Comparison of ENCODE assay signal across 2 cellular contexts in genomic region chr1:198359024-198359653, GRCh38.
TF ChIP-seq lines count a peak whose summit lies in the region.

No MANE protein-coding gene starts in this region.

TF ChIP-seq in GM23338, 12 proteins besides CTCF, POLR2A, EP300 and RAD21 (continued from another document):
- TF ChIP-seq, protein P1, sequence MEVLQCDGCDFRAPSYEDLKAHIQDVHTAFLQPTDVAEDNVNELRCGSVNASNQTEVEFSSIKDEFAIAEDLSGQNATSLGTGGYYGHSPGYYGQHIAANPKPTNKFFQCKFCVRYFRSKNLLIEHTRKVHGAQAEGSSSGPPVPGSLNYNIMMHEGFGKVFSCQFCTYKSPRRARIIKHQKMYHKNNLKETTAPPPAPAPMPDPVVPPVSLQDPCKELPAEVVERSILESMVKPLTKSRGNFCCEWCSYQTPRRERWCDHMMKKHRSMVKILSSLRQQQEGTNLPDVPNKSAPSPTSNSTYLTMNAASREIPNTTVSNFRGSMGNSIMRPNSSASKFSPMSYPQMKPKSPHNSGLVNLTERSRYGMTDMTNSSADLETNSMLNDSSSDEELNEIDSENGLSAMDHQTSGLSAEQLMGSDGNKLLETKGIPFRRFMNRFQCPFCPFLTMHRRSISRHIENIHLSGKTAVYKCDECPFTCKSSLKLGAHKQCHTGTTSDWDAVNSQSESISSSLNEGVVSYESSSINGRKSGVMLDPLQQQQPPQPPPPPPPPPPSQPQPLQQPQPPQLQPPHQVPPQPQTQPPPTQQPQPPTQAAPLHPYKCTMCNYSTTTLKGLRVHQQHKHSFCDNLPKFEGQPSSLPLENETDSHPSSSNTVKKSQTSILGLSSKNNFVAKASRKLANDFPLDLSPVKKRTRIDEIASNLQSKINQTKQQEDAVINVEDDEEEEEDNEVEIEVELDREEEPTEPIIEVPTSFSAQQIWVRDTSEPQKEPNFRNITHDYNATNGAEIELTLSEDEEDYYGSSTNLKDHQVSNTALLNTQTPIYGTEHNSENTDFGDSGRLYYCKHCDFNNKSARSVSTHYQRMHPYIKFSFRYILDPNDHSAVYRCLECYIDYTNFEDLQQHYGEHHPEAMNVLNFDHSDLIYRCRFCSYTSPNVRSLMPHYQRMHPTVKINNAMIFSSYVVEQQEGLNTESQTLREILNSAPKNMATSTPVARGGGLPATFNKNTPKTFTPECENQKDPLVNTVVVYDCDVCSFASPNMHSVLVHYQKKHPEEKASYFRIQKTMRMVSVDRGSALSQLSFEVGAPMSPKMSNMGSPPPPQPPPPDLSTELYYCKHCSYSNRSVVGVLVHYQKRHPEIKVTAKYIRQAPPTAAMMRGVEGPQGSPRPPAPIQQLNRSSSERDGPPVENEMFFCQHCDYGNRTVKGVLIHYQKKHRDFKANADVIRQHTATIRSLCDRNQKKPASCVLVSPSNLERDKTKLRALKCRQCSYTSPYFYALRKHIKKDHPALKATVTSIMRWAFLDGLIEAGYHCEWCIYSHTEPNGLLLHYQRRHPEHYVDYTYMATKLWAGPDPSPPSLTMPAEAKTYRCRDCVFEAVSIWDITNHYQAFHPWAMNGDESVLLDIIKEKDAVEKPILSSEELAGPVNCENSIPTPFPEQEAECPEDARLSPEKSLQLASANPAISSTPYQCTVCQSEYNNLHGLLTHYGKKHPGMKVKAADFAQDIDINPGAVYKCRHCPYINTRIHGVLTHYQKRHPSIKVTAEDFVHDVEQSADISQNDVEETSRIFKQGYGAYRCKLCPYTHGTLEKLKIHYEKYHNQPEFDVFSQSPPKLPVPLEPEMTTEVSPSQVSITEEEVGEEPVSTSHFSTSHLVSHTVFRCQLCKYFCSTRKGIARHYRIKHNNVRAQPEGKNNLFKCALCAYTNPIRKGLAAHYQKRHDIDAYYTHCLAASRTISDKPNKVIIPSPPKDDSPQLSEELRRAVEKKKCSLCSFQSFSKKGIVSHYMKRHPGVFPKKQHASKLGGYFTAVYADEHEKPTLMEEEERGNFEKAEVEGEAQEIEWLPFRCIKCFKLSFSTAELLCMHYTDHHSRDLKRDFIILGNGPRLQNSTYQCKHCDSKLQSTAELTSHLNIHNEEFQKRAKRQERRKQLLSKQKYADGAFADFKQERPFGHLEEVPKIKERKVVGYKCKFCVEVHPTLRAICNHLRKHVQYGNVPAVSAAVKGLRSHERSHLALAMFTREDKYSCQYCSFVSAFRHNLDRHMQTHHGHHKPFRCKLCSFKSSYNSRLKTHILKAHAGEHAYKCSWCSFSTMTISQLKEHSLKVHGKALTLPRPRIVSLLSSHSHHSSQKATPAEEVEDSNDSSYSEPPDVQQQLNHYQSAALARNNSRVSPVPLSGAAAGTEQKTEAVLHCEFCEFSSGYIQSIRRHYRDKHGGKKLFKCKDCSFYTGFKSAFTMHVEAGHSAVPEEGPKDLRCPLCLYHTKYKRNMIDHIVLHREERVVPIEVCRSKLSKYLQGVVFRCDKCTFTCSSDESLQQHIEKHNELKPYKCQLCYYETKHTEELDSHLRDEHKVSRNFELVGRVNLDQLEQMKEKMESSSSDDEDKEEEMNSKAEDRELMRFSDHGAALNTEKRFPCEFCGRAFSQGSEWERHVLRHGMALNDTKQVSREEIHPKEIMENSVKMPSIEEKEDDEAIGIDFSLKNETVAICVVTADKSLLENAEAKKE (CRISPR knock-in tag; IDR thresholded peaks at IDR 0.05), result no peak
- TF ChIP-seq REST (IDR thresholded peaks at IDR 0.05; ENCODE audit: unreplicated experiment) (no peak), NANOG (IDR thresholded peaks at IDR 0.05; ENCODE audit: borderline replicate concordance) (no peak), STAT1 (IDR thresholded peaks at IDR 0.05; ENCODE audit: unreplicated experiment) (no peak), ETS1 (IDR thresholded peaks at IDR 0.05) (no peak)

TF ChIP-seq in WTC11, 78 proteins besides CTCF, POLR2A, EP300 and RAD21 (continued from another document):
- TF ChIP-seq, protein P2, sequence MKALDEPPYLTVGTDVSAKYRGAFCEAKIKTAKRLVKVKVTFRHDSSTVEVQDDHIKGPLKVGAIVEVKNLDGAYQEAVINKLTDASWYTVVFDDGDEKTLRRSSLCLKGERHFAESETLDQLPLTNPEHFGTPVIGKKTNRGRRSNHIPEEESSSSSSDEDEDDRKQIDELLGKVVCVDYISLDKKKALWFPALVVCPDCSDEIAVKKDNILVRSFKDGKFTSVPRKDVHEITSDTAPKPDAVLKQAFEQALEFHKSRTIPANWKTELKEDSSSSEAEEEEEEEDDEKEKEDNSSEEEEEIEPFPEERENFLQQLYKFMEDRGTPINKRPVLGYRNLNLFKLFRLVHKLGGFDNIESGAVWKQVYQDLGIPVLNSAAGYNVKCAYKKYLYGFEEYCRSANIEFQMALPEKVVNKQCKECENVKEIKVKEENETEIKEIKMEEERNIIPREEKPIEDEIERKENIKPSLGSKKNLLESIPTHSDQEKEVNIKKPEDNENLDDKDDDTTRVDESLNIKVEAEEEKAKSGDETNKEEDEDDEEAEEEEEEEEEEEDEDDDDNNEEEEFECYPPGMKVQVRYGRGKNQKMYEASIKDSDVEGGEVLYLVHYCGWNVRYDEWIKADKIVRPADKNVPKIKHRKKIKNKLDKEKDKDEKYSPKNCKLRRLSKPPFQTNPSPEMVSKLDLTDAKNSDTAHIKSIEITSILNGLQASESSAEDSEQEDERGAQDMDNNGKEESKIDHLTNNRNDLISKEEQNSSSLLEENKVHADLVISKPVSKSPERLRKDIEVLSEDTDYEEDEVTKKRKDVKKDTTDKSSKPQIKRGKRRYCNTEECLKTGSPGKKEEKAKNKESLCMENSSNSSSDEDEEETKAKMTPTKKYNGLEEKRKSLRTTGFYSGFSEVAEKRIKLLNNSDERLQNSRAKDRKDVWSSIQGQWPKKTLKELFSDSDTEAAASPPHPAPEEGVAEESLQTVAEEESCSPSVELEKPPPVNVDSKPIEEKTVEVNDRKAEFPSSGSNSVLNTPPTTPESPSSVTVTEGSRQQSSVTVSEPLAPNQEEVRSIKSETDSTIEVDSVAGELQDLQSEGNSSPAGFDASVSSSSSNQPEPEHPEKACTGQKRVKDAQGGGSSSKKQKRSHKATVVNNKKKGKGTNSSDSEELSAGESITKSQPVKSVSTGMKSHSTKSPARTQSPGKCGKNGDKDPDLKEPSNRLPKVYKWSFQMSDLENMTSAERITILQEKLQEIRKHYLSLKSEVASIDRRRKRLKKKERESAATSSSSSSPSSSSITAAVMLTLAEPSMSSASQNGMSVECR (CRISPR knock-in tag; IDR thresholded peaks at IDR 0.05; ENCODE audit: borderline replicate concordance), result no peak
- TF ChIP-seq MLX (CRISPR knock-in tag; IDR thresholded peaks at IDR 0.05), result no peak
- TF ChIP-seq GABPB1 (CRISPR knock-in tag; IDR thresholded peaks at IDR 0.05), result no peak
- TF ChIP-seq FOXJ3 (CRISPR knock-in tag; IDR thresholded peaks at IDR 0.05; ENCODE audit: borderline replicate concordance), result no peak
- TF ChIP-seq, protein P3, sequence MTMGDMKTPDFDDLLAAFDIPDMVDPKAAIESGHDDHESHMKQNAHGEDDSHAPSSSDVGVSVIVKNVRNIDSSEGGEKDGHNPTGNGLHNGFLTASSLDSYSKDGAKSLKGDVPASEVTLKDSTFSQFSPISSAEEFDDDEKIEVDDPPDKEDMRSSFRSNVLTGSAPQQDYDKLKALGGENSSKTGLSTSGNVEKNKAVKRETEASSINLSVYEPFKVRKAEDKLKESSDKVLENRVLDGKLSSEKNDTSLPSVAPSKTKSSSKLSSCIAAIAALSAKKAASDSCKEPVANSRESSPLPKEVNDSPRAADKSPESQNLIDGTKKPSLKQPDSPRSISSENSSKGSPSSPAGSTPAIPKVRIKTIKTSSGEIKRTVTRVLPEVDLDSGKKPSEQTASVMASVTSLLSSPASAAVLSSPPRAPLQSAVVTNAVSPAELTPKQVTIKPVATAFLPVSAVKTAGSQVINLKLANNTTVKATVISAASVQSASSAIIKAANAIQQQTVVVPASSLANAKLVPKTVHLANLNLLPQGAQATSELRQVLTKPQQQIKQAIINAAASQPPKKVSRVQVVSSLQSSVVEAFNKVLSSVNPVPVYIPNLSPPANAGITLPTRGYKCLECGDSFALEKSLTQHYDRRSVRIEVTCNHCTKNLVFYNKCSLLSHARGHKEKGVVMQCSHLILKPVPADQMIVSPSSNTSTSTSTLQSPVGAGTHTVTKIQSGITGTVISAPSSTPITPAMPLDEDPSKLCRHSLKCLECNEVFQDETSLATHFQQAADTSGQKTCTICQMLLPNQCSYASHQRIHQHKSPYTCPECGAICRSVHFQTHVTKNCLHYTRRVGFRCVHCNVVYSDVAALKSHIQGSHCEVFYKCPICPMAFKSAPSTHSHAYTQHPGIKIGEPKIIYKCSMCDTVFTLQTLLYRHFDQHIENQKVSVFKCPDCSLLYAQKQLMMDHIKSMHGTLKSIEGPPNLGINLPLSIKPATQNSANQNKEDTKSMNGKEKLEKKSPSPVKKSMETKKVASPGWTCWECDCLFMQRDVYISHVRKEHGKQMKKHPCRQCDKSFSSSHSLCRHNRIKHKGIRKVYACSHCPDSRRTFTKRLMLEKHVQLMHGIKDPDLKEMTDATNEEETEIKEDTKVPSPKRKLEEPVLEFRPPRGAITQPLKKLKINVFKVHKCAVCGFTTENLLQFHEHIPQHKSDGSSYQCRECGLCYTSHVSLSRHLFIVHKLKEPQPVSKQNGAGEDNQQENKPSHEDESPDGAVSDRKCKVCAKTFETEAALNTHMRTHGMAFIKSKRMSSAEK (CRISPR knock-in tag; IDR thresholded peaks at IDR 0.05; ENCODE audit: borderline replicate concordance), result no peak
TF ChIP-seq in WTC11: peak in this region for 0.
